8 cellular contexts compared by ENCODE assay signal in genomic region chr17:81713004-81713555, GRCh38. TPM values are rescaled to one million over a fixed set of nuclear protein-coding genes. Genes with fewer than 3 reads are reported as not detected.
DNase-seq lines count a peak whose midpoint lies in the region; ATAC-seq and TF ChIP-seq lines count a peak whose summit lies in the region.

No MANE protein-coding gene starts in this region.

- H3K9me3 ChIP-seq in tibial artery: no peaks in the 10 kb centered on the region

- peaks cover 0 to 43% (median 25%) of the 10 kb centered on the region in 4 donors for H3K4me1 ChIP-seq in tibial artery

- H3K4me1 Mint-ChIP-seq in activated T-cell treated with anti-CD3 and anti-CD28 coated beads, Interleukin-2, amount 50 U/mL, for 4 hours (ENCODE audit: low read depth): peaks cover 18% of the 10 kb centered on the region
- peaks cover 17% of the 10 kb centered on the region for H3K4me1 Mint-ChIP-seq in activated naive CD8-positive, alpha-beta T cell treated with anti-CD3 and anti-CD28 coated beads, Interleukin-2, amount 10 ng/mL, durations not matched to agents 7 days and 5 days

- H3K36me3 Mint-ChIP-seq in activated T-cell treated with anti-CD3 and anti-CD28 coated beads, Interleukin-2, amount 50 U/mL, for 4 hours (ENCODE audit: insufficient read depth): peaks cover 3% of the 10 kb centered on the region
- H3K36me3 Mint-ChIP-seq in activated naive CD8-positive, alpha-beta T cell treated with anti-CD3 and anti-CD28 coated beads, Interleukin-2, amount 10 ng/mL, durations not matched to agents 7 days and 5 days: no peaks in the 10 kb centered on the region

- H3K27me3 ChIP-seq in tibial artery: peaks cover 0 to 7% of the 10 kb centered on the region in 2 donors

- H3K4me3 ChIP-seq in tibial artery: peak overlapping the region; percentile 64 to 92

- H3K27me3 Mint-ChIP-seq in activated T-cell treated with anti-CD3 and anti-CD28 coated beads, Interleukin-2, amount 50 U/mL, for 4 hours (ENCODE audit: low read depth): no peaks in the 10 kb centered on the region
- no peaks in the 10 kb centered on the region for H3K27me3 Mint-ChIP-seq in activated naive CD8-positive, alpha-beta T cell treated with anti-CD3 and anti-CD28 coated beads, Interleukin-2, amount 10 ng/mL, durations not matched to agents 7 days and 5 days

- intact Hi-C loops in tibial artery (cut with DNase I; ENCODE audit: low total_unique reads): no loop called here

- ATAC-seq in activated T-cell treated with anti-CD3 and anti-CD28 coated beads, Interleukin-2, amount 50 U/mL, for 4 hours: no peak
- no peak for ATAC-seq in activated naive CD8-positive, alpha-beta T cell treated with anti-CD3 and anti-CD28 coated beads, Interleukin-2, amount 10 ng/mL, durations not matched to agents 7 days and 5 days (ENCODE audit: low read depth)
- peak; percentile 3 for ATAC-seq in left lobe of liver
- no peak for ATAC-seq in GM18873 (IDR thresholded peaks at IDR 0.05; ENCODE audit: low FRiP score, unreplicated experiment)

- peak overlapping the region; percentile 77 for H3K27ac Mint-ChIP-seq in activated naive CD8-positive, alpha-beta T cell treated with anti-CD3 and anti-CD28 coated beads, Interleukin-2, amount 10 ng/mL, durations not matched to agents 7 days and 5 days

- TF ChIP-seq CTCF in tibial artery (IDR thresholded peaks at IDR 0.05): no peak

- POLR2A ChIA-PET in activated naive CD8-positive, alpha-beta T cell treated with anti-CD3 and anti-CD28 coated beads, Interleukin-2, amount 10 ng/mL, durations not matched to agents 7 days and 5 days (lab: Charles Lee): interaction anchor here (0.6 to 4.2 kb wide), 6 partner anchors 10 to 153 kb away, joined by 3 to 59 read pairs (median 4); partner anchors contain the start of genes ARL16, CCDC137, HGS and MRPL12

- peaks cover 0 to 26% (median 0%) of the 10 kb centered on the region in 3 donors for H3K36me3 ChIP-seq in tibial artery

- peak overlapping the region; percentile 81 for H3K4me3 Mint-ChIP-seq in activated T-cell treated with anti-CD3 and anti-CD28 coated beads, Interleukin-2, amount 50 U/mL, for 4 hours
- peak overlapping the region; percentile 89 for H3K4me3 Mint-ChIP-seq in activated naive CD8-positive, alpha-beta T cell treated with anti-CD3 and anti-CD28 coated beads, Interleukin-2, amount 10 ng/mL, durations not matched to agents 7 days and 5 days

- peak overlapping the region in 1 of 2 donors; percentile 53 for H3K27ac ChIP-seq in tibial artery

- DNase-seq in activated T-cell treated with anti-CD3 and anti-CD28 coated beads, Interleukin-2, amount 50 U/mL, for 4 hours: no peak
- no peak for DNase-seq in activated T-cell treated with anti-CD3 and anti-CD28 coated beads, Interleukin-2, amount 50 U/mL, for 48 hours
- DNase-seq in activated naive CD8-positive, alpha-beta T cell treated with anti-CD3 and anti-CD28 coated beads, Interleukin-2, amount 10 ng/mL, durations not matched to agents 7 days and 5 days: no peak
- no peak for DNase-seq in left lobe of liver (ENCODE audit: low spot score)
- DNase-seq in tibial artery: no peak
- DNase-seq in DMS153 (lab: John Stamatoyannopoulos, UW): no peak
- DNase-seq in HPDE6-E6E7 (ENCODE audit: extremely low spot score): no peak

- no peaks in the 10 kb centered on the region for H3K9me3 Mint-ChIP-seq in activated T-cell treated with anti-CD3 and anti-CD28 coated beads, Interleukin-2, amount 50 U/mL, for 4 hours
- H3K9me3 Mint-ChIP-seq in activated naive CD8-positive, alpha-beta T cell treated with anti-CD3 and anti-CD28 coated beads, Interleukin-2, amount 10 ng/mL, durations not matched to agents 7 days and 5 days: no peaks in the 10 kb centered on the region

RNA-seq across cellular contexts. Expression of gene SLC25A10, which starts 1.0 kb away (rescaled TPM):
- 10 to 100 TPM; 29.9 to 47.8 (median 38.8) TPM for total RNA-seq in activated T-cell treated with anti-CD3 and anti-CD28 coated beads, Interleukin-2, amount 50 U/mL, for 4 hours
- 10 to 100 TPM; 22.0 to 25.1 TPM for total RNA-seq in activated naive CD8-positive, alpha-beta T cell treated with anti-CD3 and anti-CD28 coated beads, Interleukin-2, amount 10 ng/mL, durations not matched to agents 7 days and 5 days
- total RNA-seq in left lobe of liver: 105 TPM

RNA-seq across cellular contexts. Expression of gene MRPL12, which starts 9.9 kb away (rescaled TPM):
- 100 to 1,000 TPM; 294 to 372 (median 359) TPM for total RNA-seq in activated T-cell treated with anti-CD3 and anti-CD28 coated beads, Interleukin-2, amount 50 U/mL, for 4 hours
- total RNA-seq in activated naive CD8-positive, alpha-beta T cell treated with anti-CD3 and anti-CD28 coated beads, Interleukin-2, amount 10 ng/mL, durations not matched to agents 7 days and 5 days: 10 to 100 TPM; 55.1 to 59.2 TPM
- total RNA-seq in left lobe of liver: 75.7 TPM

RNA-seq across cellular contexts. Expression of gene HGS, which starts 29.3 kb away (rescaled TPM):
- 100 to 1,000 TPM; 146 to 162 (median 147) TPM for total RNA-seq in activated T-cell treated with anti-CD3 and anti-CD28 coated beads, Interleukin-2, amount 50 U/mL, for 4 hours
- total RNA-seq in activated naive CD8-positive, alpha-beta T cell treated with anti-CD3 and anti-CD28 coated beads, Interleukin-2, amount 10 ng/mL, durations not matched to agents 7 days and 5 days: 100 to 1,000 TPM; 152 to 164 TPM
- 40.3 TPM for total RNA-seq in left lobe of liver

RNA-seq across cellular contexts. Expression of gene ARL16, which starts 29.5 kb away (rescaled TPM):
- 10 to 100 TPM; 27.3 to 38.6 (median 27.9) TPM for total RNA-seq in activated T-cell treated with anti-CD3 and anti-CD28 coated beads, Interleukin-2, amount 50 U/mL, for 4 hours
- total RNA-seq in activated naive CD8-positive, alpha-beta T cell treated with anti-CD3 and anti-CD28 coated beads, Interleukin-2, amount 10 ng/mL, durations not matched to agents 7 days and 5 days: 10 to 100 TPM; 17.7 to 19.0 TPM
- total RNA-seq in left lobe of liver: 5.1 TPM

RNA-seq across cellular contexts. Expression of gene CCDC137, which starts 46.5 kb away (rescaled TPM):
- total RNA-seq in activated T-cell treated with anti-CD3 and anti-CD28 coated beads, Interleukin-2, amount 50 U/mL, for 4 hours: 10 to 100 TPM; 82.9 to 91.9 (median 84.9) TPM
- total RNA-seq in activated naive CD8-positive, alpha-beta T cell treated with anti-CD3 and anti-CD28 coated beads, Interleukin-2, amount 10 ng/mL, durations not matched to agents 7 days and 5 days: 10 to 100 TPM; 31.3 to 32.0 TPM
- total RNA-seq in left lobe of liver: 7.0 TPM
